ENCODE assay signal across 15 cellular contexts in genomic region chr16:86371083-86371803, GRCh38.
A peak's percentile ranks its signal among the peaks of the same experiment; 100 is the strongest.
DNase-seq lines count a peak whose midpoint lies in the region; ATAC-seq and TF ChIP-seq lines count a peak whose summit lies in the region.
"Had no signal": no experiment of that assay in that cellular context is flagged by ENCODE, and none has a peak within 500 bp of the region (broad histone marks: within the 10 kb centered on the region; RNA-seq: fewer than 3 reads in every experiment).

No MANE protein-coding gene starts in this region.

- H3K27me3 ChIP-seq in sigmoid colon = no peaks in the 10 kb centered on the region

- intact Hi-C loops in natural killer cell (cut with micrococcal nuclease) = no loop called here
- intact Hi-C loops in sigmoid colon (cut with DNase I) = no loop called here

- no peaks in the 10 kb centered on the region for H3K4me1 Mint-ChIP-seq in natural killer cell treated with Interleukin-12 subunit alpha and Interleukin-12 subunit beta and Interleukin-15 and Interleukin-18, amount 100 ng/mL, for 72 hours (ENCODE audit: low read depth in 2 of 2)
- no peaks in the 10 kb centered on the region for H3K4me1 Mint-ChIP-seq in natural killer cell
- H3K4me1 Mint-ChIP-seq: CD8-positive, alpha-beta memory T cell; IgD-negative memory B cell had no signal

- no peaks in the 10 kb centered on the region for H3K9me3 Mint-ChIP-seq in natural killer cell treated with Interleukin-12 subunit alpha and Interleukin-12 subunit beta and Interleukin-15 and Interleukin-18, amount 100 ng/mL, for 72 hours
- H3K9me3 Mint-ChIP-seq in natural killer cell = no peaks in the 10 kb centered on the region

- H3K4me3 Mint-ChIP-seq in natural killer cell treated with Interleukin-12 subunit alpha and Interleukin-12 subunit beta and Interleukin-15 and Interleukin-18, amount 100 ng/mL, for 72 hours = no peak overlapping the region
- H3K4me3 Mint-ChIP-seq in natural killer cell = no peak overlapping the region
- H3K4me3 Mint-ChIP-seq: CD8-positive, alpha-beta memory T cell; IgD-negative memory B cell had no signal

- TF ChIP-seq POLR2A in sigmoid colon (IDR thresholded peaks at IDR 0.05) = no peak

- TF ChIP-seq CTCF in natural killer cell (IDR thresholded peaks at IDR 0.05) (no peak), sigmoid colon (IDR thresholded peaks at IDR 0.05) (no peak)

- H3K27ac Mint-ChIP-seq in natural killer cell treated with Interleukin-12 subunit alpha and Interleukin-12 subunit beta and Interleukin-15 and Interleukin-18, amount 100 ng/mL, for 72 hours = no peak overlapping the region
- no peak overlapping the region for H3K27ac Mint-ChIP-seq in natural killer cell
- H3K27ac Mint-ChIP-seq: CD8-positive, alpha-beta memory T cell had no signal

- peak; percentile 51 for DNase-seq in natural killer cell treated with Interleukin-12 subunit alpha and Interleukin-12 subunit beta and Interleukin-15 and Interleukin-18, amount 100 ng/mL, for 72 hours (ENCODE audit: low spot score)
- no peak for DNase-seq in natural killer cell
- DNase-seq in mesenteric fat pad (ENCODE audit: low spot score) = peak; percentile 81
- DNase-seq in sigmoid colon = peak; percentile 60
- DNase-seq in NCI-H1417 treated with DMSO at 0.1 percent for 48 hours (lab: John Stamatoyannopoulos, UW) = no peak
- DNase-seq: 8988T; AML-193; Caco-2; CD8-positive, alpha-beta memory T cell; DND-41; GDM1 had no signal

- 73 to 77% methylated on average over 20 of the region's 20 CpGs for WGBS in sigmoid colon, 2 donors

- TF ChIP-seq EP300 in sigmoid colon (IDR thresholded peaks at IDR 0.05) = no peak

- H3K36me3 Mint-ChIP-seq in natural killer cell treated with Interleukin-12 subunit alpha and Interleukin-12 subunit beta and Interleukin-15 and Interleukin-18, amount 100 ng/mL, for 72 hours = no peaks in the 10 kb centered on the region
- H3K36me3 Mint-ChIP-seq in natural killer cell = no peaks in the 10 kb centered on the region
- H3K36me3 Mint-ChIP-seq: CD8-positive, alpha-beta memory T cell; IgD-negative memory B cell had no signal

- no peaks in the 10 kb centered on the region for H3K9me3 ChIP-seq in sigmoid colon

- ATAC-seq in natural killer cell treated with Interleukin-12 subunit alpha and Interleukin-12 subunit beta and Interleukin-15 and Interleukin-18, amount 100 ng/mL, for 72 hours = peak in 1 of 2 donors; percentile 29
- no peak for ATAC-seq in natural killer cell
- ATAC-seq in HG03521 (IDR thresholded peaks at IDR 0.05; ENCODE audit: unreplicated experiment) = no peak
- no peak for ATAC-seq in GM19328 (IDR thresholded peaks at IDR 0.05; ENCODE audit: unreplicated experiment)

- H3K27ac ChIP-seq in sigmoid colon = no peak overlapping the region
- H3K27ac ChIP-seq: BLaER1 had no signal

- H3K4me1 ChIP-seq in sigmoid colon = peaks cover 0 to 33% (median 32%) of the 10 kb centered on the region in 4 donors
- H3K4me1 ChIP-seq: BLaER1, Caco-2 had no signal

- H3K4me3 ChIP-seq in sigmoid colon = no peak overlapping the region
- H3K4me3 ChIP-seq: BLaER1 had no signal

- no peaks in the 10 kb centered on the region for H3K36me3 ChIP-seq in sigmoid colon
- H3K36me3 ChIP-seq: BLaER1 had no signal

- H3K27me3 Mint-ChIP-seq in natural killer cell treated with Interleukin-12 subunit alpha and Interleukin-12 subunit beta and Interleukin-15 and Interleukin-18, amount 100 ng/mL, for 72 hours = peaks cover 16 to 23% of the 10 kb centered on the region in 2 donors
- H3K27me3 Mint-ChIP-seq in natural killer cell (ENCODE audit: low read depth in 2 of 2) = peaks cover 9 to 34% of the 10 kb centered on the region in 2 donors

Comparison
In these comparisons a context has a peak if more than half of its experiments do, and no peak if none do; other contexts are left out.
1. DNase-seq: peak in natural killer cell treated with Interleukin-12 subunit alpha and Interleukin-12 subunit beta and Interleukin-15 and Interleukin-18, amount 100 ng/mL, for 72 hours (single experiment), mesenteric fat pad (single experiment) and sigmoid colon (single experiment); none in natural killer cell (single experiment) and NCI-H1417 treated with DMSO at 0.1 percent for 48 hours (single experiment).